ENCODE assay signal across 1 cellular context in the genomic region with DNA sequence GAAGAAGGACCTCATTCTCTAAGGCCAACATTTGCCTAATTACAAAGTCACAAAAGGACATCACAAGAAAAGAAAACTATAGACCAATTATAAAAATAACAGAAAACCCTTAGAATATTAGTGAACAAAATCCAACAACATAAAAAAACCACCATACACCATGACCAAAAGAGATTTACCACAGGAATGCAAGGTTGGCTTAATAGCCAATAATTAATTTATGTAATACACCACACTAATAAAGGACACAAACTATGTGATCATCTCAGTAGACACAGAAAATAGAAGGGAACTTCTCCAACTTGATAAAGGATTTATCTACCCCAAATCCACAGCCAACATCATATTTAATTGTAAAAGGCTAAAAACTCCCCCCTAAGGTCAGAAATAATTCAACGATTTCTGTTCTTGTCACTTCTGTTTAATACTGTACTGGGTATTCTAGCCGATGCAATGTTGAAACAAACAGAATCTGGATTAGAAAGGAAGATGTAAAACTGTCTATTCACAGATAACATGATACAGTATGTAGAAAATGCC.
A peak's percentile ranks its signal among the peaks of the same experiment; 100 is the strongest.
TF ChIP-seq lines count a peak whose summit lies in the region.

No MANE protein-coding gene starts in this region.

TF ChIP-seq in K562, 482 proteins besides CTCF, POLR2A, EP300 and RAD21 (continued from another document and continues in another):
- TF ChIP-seq, protein P1, sequence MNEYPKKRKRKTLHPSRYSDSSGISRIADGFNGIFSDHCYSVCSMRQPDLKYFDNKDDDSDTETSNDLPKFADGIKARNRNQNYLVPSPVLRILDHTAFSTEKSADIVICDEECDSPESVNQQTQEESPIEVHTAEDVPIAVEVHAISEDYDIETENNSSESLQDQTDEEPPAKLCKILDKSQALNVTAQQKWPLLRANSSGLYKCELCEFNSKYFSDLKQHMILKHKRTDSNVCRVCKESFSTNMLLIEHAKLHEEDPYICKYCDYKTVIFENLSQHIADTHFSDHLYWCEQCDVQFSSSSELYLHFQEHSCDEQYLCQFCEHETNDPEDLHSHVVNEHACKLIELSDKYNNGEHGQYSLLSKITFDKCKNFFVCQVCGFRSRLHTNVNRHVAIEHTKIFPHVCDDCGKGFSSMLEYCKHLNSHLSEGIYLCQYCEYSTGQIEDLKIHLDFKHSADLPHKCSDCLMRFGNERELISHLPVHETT (CRISPR knock-in tag; conservative IDR thresholded peaks at IDR 0.05 in 1 of 2, IDR thresholded peaks at IDR 0.05 in 1 of 2) = peak in 1 of 2 experiments; percentile 25; a peak in 1 of 4 replicates
- TF ChIP-seq HMG20A (CRISPR knock-in tag; conservative IDR thresholded peaks at IDR 0.05) (no peak), ZNF830 (CRISPR knock-in tag; IDR thresholded peaks at IDR 0.05) (no peak), ARNT (IDR thresholded peaks at IDR 0.05) (peak in 1 of 2 experiments; percentile 37; a peak in 1 of 4 replicates), ZNF57 (CRISPR knock-in tag; IDR thresholded peaks at IDR 0.05) (no peak), ELF2 (CRISPR knock-in tag; IDR thresholded peaks at IDR 0.05) (no peak), CREB1 (IDR thresholded peaks at IDR 0.05) (no peak), CREB1 (CRISPR knock-in tag; IDR thresholded peaks at IDR 0.05) (no peak), KLF13 (tag; IDR thresholded peaks at IDR 0.05; ENCODE audit: borderline replicate concordance, low read depth) (no peak), ZNF316 (IDR thresholded peaks at IDR 0.05) (0 out of 2 replicates have a peak, but pooled peaks have one; percentile 12), PTRF (tag; IDR thresholded peaks at IDR 0.05) (no peak), CBX5 (IDR thresholded peaks at IDR 0.05; ENCODE audit: borderline replicate concordance, low read depth) (peak; percentile 92; the same call in 1 of the 2 replicates), TCF7L2 (IDR thresholded peaks at IDR 0.05; ENCODE audit: low read depth, low read length) (no peak), ZNF324 (CRISPR knock-in tag; IDR thresholded peaks at IDR 0.05) (peak; percentile 100), ZNF766 (CRISPR knock-in tag; conservative IDR thresholded peaks at IDR 0.05) (0 out of 2 replicates have a peak, but pooled peaks have one; percentile 27), ZEB2 (IDR thresholded peaks at IDR 0.05) (0 out of 2 replicates have a peak, but pooled peaks have one; percentile 68), STAG1 (CRISPR knock-in tag; IDR thresholded peaks at IDR 0.05; ENCODE audit: borderline replicate concordance) (no peak), TEAD1 (CRISPR knock-in tag; IDR thresholded peaks at IDR 0.05) (no peak), ZBED1 (IDR thresholded peaks at IDR 0.05) (no peak)
- TF ChIP-seq, protein P2, sequence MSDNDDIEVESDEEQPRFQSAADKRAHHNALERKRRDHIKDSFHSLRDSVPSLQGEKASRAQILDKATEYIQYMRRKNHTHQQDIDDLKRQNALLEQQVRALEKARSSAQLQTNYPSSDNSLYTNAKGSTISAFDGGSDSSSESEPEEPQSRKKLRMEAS (CRISPR knock-in tag; IDR thresholded peaks at IDR 0.05) = no peak
- TF ChIP-seq, protein P3, sequence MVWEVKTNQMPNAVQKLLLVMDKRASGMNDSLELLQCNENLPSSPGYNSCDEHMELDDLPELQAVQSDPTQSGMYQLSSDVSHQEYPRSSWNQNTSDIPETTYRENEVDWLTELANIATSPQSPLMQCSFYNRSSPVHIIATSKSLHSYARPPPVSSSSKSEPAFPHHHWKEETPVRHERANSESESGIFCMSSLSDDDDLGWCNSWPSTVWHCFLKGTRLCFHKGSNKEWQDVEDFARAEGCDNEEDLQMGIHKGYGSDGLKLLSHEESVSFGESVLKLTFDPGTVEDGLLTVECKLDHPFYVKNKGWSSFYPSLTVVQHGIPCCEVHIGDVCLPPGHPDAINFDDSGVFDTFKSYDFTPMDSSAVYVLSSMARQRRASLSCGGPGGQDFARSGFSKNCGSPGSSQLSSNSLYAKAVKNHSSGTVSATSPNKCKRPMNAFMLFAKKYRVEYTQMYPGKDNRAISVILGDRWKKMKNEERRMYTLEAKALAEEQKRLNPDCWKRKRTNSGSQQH (CRISPR knock-in tag; IDR thresholded peaks at IDR 0.05) = no peak
- TF ChIP-seq, protein P4, sequence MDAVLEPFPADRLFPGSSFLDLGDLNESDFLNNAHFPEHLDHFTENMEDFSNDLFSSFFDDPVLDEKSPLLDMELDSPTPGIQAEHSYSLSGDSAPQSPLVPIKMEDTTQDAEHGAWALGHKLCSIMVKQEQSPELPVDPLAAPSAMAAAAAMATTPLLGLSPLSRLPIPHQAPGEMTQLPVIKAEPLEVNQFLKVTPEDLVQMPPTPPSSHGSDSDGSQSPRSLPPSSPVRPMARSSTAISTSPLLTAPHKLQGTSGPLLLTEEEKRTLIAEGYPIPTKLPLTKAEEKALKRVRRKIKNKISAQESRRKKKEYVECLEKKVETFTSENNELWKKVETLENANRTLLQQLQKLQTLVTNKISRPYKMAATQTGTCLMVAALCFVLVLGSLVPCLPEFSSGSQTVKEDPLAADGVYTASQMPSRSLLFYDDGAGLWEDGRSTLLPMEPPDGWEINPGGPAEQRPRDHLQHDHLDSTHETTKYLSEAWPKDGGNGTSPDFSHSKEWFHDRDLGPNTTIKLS (IDR thresholded peaks at IDR 0.05; ENCODE audit: borderline replicate concordance, low read depth) = no peak
- TF ChIP-seq, protein P5, sequence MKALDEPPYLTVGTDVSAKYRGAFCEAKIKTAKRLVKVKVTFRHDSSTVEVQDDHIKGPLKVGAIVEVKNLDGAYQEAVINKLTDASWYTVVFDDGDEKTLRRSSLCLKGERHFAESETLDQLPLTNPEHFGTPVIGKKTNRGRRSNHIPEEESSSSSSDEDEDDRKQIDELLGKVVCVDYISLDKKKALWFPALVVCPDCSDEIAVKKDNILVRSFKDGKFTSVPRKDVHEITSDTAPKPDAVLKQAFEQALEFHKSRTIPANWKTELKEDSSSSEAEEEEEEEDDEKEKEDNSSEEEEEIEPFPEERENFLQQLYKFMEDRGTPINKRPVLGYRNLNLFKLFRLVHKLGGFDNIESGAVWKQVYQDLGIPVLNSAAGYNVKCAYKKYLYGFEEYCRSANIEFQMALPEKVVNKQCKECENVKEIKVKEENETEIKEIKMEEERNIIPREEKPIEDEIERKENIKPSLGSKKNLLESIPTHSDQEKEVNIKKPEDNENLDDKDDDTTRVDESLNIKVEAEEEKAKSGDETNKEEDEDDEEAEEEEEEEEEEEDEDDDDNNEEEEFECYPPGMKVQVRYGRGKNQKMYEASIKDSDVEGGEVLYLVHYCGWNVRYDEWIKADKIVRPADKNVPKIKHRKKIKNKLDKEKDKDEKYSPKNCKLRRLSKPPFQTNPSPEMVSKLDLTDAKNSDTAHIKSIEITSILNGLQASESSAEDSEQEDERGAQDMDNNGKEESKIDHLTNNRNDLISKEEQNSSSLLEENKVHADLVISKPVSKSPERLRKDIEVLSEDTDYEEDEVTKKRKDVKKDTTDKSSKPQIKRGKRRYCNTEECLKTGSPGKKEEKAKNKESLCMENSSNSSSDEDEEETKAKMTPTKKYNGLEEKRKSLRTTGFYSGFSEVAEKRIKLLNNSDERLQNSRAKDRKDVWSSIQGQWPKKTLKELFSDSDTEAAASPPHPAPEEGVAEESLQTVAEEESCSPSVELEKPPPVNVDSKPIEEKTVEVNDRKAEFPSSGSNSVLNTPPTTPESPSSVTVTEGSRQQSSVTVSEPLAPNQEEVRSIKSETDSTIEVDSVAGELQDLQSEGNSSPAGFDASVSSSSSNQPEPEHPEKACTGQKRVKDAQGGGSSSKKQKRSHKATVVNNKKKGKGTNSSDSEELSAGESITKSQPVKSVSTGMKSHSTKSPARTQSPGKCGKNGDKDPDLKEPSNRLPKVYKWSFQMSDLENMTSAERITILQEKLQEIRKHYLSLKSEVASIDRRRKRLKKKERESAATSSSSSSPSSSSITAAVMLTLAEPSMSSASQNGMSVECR (CRISPR knock-in tag; IDR thresholded peaks at IDR 0.05) = no peak
- TF ChIP-seq, protein P6, sequence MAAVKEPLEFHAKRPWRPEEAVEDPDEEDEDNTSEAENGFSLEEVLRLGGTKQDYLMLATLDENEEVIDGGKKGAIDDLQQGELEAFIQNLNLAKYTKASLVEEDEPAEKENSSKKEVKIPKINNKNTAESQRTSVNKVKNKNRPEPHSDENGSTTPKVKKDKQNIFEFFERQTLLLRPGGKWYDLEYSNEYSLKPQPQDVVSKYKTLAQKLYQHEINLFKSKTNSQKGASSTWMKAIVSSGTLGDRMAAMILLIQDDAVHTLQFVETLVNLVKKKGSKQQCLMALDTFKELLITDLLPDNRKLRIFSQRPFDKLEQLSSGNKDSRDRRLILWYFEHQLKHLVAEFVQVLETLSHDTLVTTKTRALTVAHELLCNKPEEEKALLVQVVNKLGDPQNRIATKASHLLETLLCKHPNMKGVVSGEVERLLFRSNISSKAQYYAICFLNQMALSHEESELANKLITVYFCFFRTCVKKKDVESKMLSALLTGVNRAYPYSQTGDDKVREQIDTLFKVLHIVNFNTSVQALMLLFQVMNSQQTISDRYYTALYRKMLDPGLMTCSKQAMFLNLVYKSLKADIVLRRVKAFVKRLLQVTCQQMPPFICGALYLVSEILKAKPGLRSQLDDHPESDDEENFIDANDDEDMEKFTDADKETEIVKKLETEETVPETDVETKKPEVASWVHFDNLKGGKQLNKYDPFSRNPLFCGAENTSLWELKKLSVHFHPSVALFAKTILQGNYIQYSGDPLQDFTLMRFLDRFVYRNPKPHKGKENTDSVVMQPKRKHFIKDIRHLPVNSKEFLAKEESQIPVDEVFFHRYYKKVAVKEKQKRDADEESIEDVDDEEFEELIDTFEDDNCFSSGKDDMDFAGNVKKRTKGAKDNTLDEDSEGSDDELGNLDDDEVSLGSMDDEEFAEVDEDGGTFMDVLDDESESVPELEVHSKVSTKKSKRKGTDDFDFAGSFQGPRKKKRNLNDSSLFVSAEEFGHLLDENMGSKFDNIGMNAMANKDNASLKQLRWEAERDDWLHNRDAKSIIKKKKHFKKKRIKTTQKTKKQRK (IDR thresholded peaks at IDR 0.05; ENCODE audit: borderline replicate concordance, low read depth, low read length) = no peak
- TF ChIP-seq, protein P7, sequence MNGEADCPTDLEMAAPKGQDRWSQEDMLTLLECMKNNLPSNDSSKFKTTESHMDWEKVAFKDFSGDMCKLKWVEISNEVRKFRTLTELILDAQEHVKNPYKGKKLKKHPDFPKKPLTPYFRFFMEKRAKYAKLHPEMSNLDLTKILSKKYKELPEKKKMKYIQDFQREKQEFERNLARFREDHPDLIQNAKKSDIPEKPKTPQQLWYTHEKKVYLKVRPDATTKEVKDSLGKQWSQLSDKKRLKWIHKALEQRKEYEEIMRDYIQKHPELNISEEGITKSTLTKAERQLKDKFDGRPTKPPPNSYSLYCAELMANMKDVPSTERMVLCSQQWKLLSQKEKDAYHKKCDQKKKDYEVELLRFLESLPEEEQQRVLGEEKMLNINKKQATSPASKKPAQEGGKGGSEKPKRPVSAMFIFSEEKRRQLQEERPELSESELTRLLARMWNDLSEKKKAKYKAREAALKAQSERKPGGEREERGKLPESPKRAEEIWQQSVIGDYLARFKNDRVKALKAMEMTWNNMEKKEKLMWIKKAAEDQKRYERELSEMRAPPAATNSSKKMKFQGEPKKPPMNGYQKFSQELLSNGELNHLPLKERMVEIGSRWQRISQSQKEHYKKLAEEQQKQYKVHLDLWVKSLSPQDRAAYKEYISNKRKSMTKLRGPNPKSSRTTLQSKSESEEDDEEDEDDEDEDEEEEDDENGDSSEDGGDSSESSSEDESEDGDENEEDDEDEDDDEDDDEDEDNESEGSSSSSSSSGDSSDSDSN (IDR thresholded peaks at IDR 0.05; ENCODE audit: borderline replicate concordance in 1 of 2, low read depth in 2 of 2, low read length in 2 of 2) = no peak; a peak in 1 of 4 replicates
- TF ChIP-seq, protein P8, sequence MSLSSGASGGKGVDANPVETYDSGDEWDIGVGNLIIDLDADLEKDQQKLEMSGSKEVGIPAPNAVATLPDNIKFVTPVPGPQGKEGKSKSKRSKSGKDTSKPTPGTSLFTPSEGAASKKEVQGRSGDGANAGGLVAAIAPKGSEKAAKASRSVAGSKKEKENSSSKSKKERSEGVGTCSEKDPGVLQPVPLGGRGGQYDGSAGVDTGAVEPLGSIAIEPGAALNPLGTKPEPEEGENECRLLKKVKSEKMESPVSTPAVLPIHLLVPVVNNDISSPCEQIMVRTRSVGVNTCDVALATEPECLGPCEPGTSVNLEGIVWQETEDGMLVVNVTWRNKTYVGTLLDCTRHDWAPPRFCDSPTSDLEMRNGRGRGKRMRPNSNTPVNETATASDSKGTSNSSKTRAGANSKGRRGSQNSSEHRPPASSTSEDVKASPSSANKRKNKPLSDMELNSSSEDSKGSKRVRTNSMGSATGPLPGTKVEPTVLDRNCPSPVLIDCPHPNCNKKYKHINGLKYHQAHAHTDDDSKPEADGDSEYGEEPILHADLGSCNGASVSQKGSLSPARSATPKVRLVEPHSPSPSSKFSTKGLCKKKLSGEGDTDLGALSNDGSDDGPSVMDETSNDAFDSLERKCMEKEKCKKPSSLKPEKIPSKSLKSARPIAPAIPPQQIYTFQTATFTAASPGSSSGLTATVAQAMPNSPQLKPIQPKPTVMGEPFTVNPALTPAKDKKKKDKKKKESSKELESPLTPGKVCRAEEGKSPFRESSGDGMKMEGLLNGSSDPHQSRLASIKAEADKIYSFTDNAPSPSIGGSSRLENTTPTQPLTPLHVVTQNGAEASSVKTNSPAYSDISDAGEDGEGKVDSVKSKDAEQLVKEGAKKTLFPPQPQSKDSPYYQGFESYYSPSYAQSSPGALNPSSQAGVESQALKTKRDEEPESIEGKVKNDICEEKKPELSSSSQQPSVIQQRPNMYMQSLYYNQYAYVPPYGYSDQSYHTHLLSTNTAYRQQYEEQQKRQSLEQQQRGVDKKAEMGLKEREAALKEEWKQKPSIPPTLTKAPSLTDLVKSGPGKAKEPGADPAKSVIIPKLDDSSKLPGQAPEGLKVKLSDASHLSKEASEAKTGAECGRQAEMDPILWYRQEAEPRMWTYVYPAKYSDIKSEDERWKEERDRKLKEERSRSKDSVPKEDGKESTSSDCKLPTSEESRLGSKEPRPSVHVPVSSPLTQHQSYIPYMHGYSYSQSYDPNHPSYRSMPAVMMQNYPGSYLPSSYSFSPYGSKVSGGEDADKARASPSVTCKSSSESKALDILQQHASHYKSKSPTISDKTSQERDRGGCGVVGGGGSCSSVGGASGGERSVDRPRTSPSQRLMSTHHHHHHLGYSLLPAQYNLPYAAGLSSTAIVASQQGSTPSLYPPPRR (CRISPR knock-in tag; IDR thresholded peaks at IDR 0.05; ENCODE audit: borderline replicate concordance) = no peak
- TF ChIP-seq, protein P9, sequence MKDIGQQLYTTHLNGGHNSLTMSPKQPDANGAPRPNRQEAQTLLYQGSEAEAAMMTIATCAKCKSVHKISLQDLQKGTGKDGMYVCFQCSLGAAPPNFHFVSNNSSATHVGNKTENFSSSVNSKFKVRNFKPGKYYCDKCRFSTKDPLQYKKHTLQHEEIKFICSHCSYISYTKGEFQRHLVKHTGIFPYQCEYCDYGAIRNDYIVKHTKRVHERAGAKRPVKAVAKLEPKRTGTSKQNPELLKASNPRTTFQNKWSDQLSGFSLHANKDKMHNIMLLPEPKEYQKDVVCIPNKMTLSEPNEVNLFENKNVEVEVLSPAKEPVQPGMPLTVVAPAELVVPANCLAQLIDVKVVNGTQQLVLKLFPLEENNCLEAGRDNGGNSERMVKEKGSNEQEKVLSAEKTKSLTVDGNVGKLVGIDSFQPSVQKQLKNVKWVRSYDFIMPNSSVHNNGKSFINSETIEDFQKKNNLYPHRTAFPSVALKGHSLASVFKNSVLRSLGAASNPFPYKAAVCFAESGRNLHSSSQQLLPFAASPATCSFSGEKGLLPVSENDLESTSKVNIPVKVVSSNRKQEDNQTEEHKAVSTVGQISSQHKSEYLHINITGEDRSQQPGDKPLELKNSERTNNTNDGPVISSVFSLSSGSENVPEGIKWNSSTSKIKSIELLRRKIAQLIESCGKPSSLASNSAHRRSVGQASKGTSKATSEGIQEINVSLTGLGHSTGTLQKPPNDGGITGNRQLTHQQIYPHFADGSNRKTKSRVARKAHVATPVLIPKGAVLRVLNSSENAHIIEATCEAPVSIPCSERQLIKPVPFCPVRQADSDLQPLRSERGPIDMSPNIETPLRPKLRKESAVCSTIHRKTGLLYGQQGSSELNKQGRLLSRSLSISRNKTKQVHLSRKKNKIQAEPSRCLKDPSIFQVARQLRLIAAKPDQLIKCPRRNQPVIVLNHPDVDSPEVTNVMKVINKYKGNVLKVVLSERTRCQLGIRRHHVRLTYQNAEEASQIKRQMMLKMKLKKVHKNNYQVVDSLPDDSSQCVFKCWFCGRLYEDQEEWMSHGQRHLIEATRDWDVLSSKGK (CRISPR knock-in tag; IDR thresholded peaks at IDR 0.05) = 0 out of 2 replicates have a peak, but pooled peaks have one; percentile 52
